In genomic region chr5:14502291-14502690, GRCh38 we compare ENCODE assay signal across 18 cellular contexts.
"Had no signal": no experiment of that assay in that cellular context is flagged by ENCODE, and none has a peak within 500 bp of the region (broad histone marks: within the 10 kb centered on the region; RNA-seq: fewer than 3 reads in every experiment).

No MANE protein-coding gene starts in this region.

- H3K27me3 Mint-ChIP-seq: activated CD4-positive, alpha-beta T cell treated with anti-CD3 and anti-CD28 coated beads, Interleukin-2, amount 10 ng/mL, durations not matched to agents 7 days and 5 days; effector memory CD8-positive, alpha-beta T cell; naive thymus-derived CD4-positive, alpha-beta T cell; stimulated activated naive B cell treated with anti-CD40 and anti-IgM and Interleukin-4, amounts not matched to agents 10 μg/mL and 1 μg/mL and 100 μg/mL, for 72 hours had no signal

- H3K27ac Mint-ChIP-seq: activated CD4-positive, alpha-beta T cell treated with anti-CD3 and anti-CD28 coated beads, Interleukin-2, amount 10 ng/mL, durations not matched to agents 7 days and 5 days; effector memory CD8-positive, alpha-beta T cell; stimulated activated naive B cell treated with anti-CD40 and anti-IgM and Interleukin-4, amounts not matched to agents 10 μg/mL and 1 μg/mL and 100 μg/mL, for 72 hours had no signal

- DNase-seq: activated CD4-positive, alpha-beta T cell treated with anti-CD3 and anti-CD28 coated beads, Interleukin-2, amount 10 ng/mL, durations not matched to agents 7 days and 5 days; activated CD8-positive, alpha-beta memory T cell treated with anti-CD3 and anti-CD28 coated beads for 24 hours; activated naive CD4-positive, alpha-beta T cell; aorta; dermis blood vessel endothelial cell; effector memory CD8-positive, alpha-beta T cell; islet precursor cell; naive thymus-derived CD4-positive, alpha-beta T cell; stimulated activated CD4-positive, alpha-beta T cell treated with anti-CD3 and anti-CD28 coated beads, Interleukin-15, amount 100 ng/mL, for 24 hours; stimulated activated CD4-positive, alpha-beta T cell treated with anti-CD3 and anti-CD28 coated beads, Interleukin-4, amount 100 ng/mL, for 1 hour; stimulated activated naive B cell treated with anti-CD40 and anti-IgM and Interleukin-4, amounts not matched to agents 10 μg/mL and 1 μg/mL and 100 μg/mL, for 72 hours; substantia nigra; T-helper 9 cell; transverse colon had no signal

- H3K27ac ChIP-seq: epithelial cell of prostate, neutrophil, skin epidermis, transverse colon, vagina had no signal

- H3K9me3 ChIP-seq: neutrophil, transverse colon, vagina had no signal

- H3K4me1 Mint-ChIP-seq: activated CD4-positive, alpha-beta T cell treated with anti-CD3 and anti-CD28 coated beads, Interleukin-2, amount 10 ng/mL, durations not matched to agents 7 days and 5 days; stimulated activated naive B cell treated with anti-CD40 and anti-IgM and Interleukin-4, amounts not matched to agents 10 μg/mL and 1 μg/mL and 100 μg/mL, for 72 hours had no signal

- H3K4me3 Mint-ChIP-seq: activated CD4-positive, alpha-beta T cell treated with anti-CD3 and anti-CD28 coated beads, Interleukin-2, amount 10 ng/mL, durations not matched to agents 7 days and 5 days; effector memory CD8-positive, alpha-beta T cell; naive thymus-derived CD4-positive, alpha-beta T cell; stimulated activated naive B cell treated with anti-CD40 and anti-IgM and Interleukin-4, amounts not matched to agents 10 μg/mL and 1 μg/mL and 100 μg/mL, for 72 hours had no signal

- H3K4me1 ChIP-seq: transverse colon, vagina had no signal

- H3K9me3 Mint-ChIP-seq: activated CD4-positive, alpha-beta T cell treated with anti-CD3 and anti-CD28 coated beads, Interleukin-2, amount 10 ng/mL, durations not matched to agents 7 days and 5 days; effector memory CD8-positive, alpha-beta T cell; naive thymus-derived CD4-positive, alpha-beta T cell; stimulated activated naive B cell treated with anti-CD40 and anti-IgM and Interleukin-4, amounts not matched to agents 10 μg/mL and 1 μg/mL and 100 μg/mL, for 72 hours had no signal

- ATAC-seq: effector memory CD8-positive, alpha-beta T cell; naive thymus-derived CD4-positive, alpha-beta T cell; stimulated activated naive B cell treated with anti-CD40 and anti-IgM and Interleukin-4, amounts not matched to agents 10 μg/mL and 1 μg/mL and 100 μg/mL, for 72 hours had no signal

- H3K27me3 ChIP-seq: neutrophil, transverse colon, vagina had no signal

- H3K36me3 Mint-ChIP-seq: naive thymus-derived CD4-positive, alpha-beta T cell had no signal

- H3K4me3 ChIP-seq: skin epidermis, transverse colon, vagina had no signal
